In genomic region chr12:14770495-14771313, GRCh38 we compare ENCODE assay signal across 8 cellular contexts. TPM values are rescaled to one million over a fixed set of nuclear protein-coding genes. Genes with fewer than 3 reads are reported as not detected.
A peak's percentile ranks its signal among the peaks of the same experiment; 100 is the strongest.
DNase-seq lines count a peak whose midpoint lies in the region; ATAC-seq and TF ChIP-seq lines count a peak whose summit lies in the region.

No MANE protein-coding gene starts in this region.

- TF ChIP-seq CTCF in fibroblast of the aortic adventitia (IDR thresholded peaks at IDR 0.05; ENCODE audit: insufficient read depth, low read length): no peak

- DNase-seq in DMS53 (lab: John Stamatoyannopoulos, UW): peak; percentile 99
- DNase-seq in RPMI7951 (ENCODE audit: low read depth): peak; percentile 92
- DNase-seq in activated T-helper 2 cell treated with anti-CD3 and anti-CD28 coated beads, Interferon-gamma antibody, Interleukin-2, Interleukin-4, amounts not matched to agents 10 μg/mL and 5 μg/mL and 100 μg/mL, durations not matched to agents 14 hours and 24 hours and 36 hours (ENCODE audit: low spot score): peak; percentile 93
- peak; percentile 96 for DNase-seq in fibroblast of the aortic adventitia (ENCODE audit: low read depth)
- peak; percentile 95 for DNase-seq in natural killer cell treated with Interleukin-12 subunit alpha and Interleukin-12 subunit beta and Interleukin-15 and Interleukin-18, amount 100 ng/mL, for 72 hours (ENCODE audit: low spot score)
- peak; percentile 87 for DNase-seq in stimulated activated naive CD4-positive, alpha-beta T cell treated with Interleukin-2 at 50 U/mL for 16 hours (lab: John Stamatoyannopoulos, UW)

- peaks cover 12% of the 10 kb centered on the region for H3K9me3 Mint-ChIP-seq in activated T-helper 2 cell treated with anti-CD3 and anti-CD28 coated beads, Interferon-gamma antibody, Interleukin-2, Interleukin-4, amounts not matched to agents 10 μg/mL and 5 μg/mL and 100 μg/mL, durations not matched to agents 14 hours and 24 hours and 36 hours
- H3K9me3 Mint-ChIP-seq in natural killer cell treated with Interleukin-12 subunit alpha and Interleukin-12 subunit beta and Interleukin-15 and Interleukin-18, amount 100 ng/mL, for 72 hours: peaks cover 4% of the 10 kb centered on the region

- peaks cover 42% of the 10 kb centered on the region for H3K36me3 Mint-ChIP-seq in activated T-helper 2 cell treated with anti-CD3 and anti-CD28 coated beads, Interferon-gamma antibody, Interleukin-2, Interleukin-4, amounts not matched to agents 10 μg/mL and 5 μg/mL and 100 μg/mL, durations not matched to agents 14 hours and 24 hours and 36 hours (ENCODE audit: low read depth)
- peaks cover 9% of the 10 kb centered on the region for H3K36me3 Mint-ChIP-seq in natural killer cell treated with Interleukin-12 subunit alpha and Interleukin-12 subunit beta and Interleukin-15 and Interleukin-18, amount 100 ng/mL, for 72 hours

- H3K4me1 Mint-ChIP-seq in activated T-helper 2 cell treated with anti-CD3 and anti-CD28 coated beads, Interferon-gamma antibody, Interleukin-2, Interleukin-4, amounts not matched to agents 10 μg/mL and 5 μg/mL and 100 μg/mL, durations not matched to agents 14 hours and 24 hours and 36 hours (ENCODE audit: low read depth): peaks cover 53% of the 10 kb centered on the region
- peaks cover 69 to 72% of the 10 kb centered on the region in 2 donors for H3K4me1 Mint-ChIP-seq in natural killer cell treated with Interleukin-12 subunit alpha and Interleukin-12 subunit beta and Interleukin-15 and Interleukin-18, amount 100 ng/mL, for 72 hours (ENCODE audit: low read depth in 2 of 2)

- peak overlapping the region; percentile 99 for H3K4me3 ChIP-seq in fibroblast of the aortic adventitia (ENCODE audit: low read depth, low read length)

- ATAC-seq in GM21786 (IDR thresholded peaks at IDR 0.05; ENCODE audit: unreplicated experiment): peak; percentile 23
- ATAC-seq in natural killer cell treated with Interleukin-12 subunit alpha and Interleukin-12 subunit beta and Interleukin-15 and Interleukin-18, amount 100 ng/mL, for 72 hours: peak; percentile 68 to 79

- peak overlapping the region; percentile 93 for H3K27ac ChIP-seq in KOPT-K1 (ENCODE audit: low read depth, low read length, poor library complexity, severe bottlenecking)

- peak overlapping the region; percentile 95 for H3K4me3 Mint-ChIP-seq in activated T-helper 2 cell treated with anti-CD3 and anti-CD28 coated beads, Interferon-gamma antibody, Interleukin-2, Interleukin-4, amounts not matched to agents 10 μg/mL and 5 μg/mL and 100 μg/mL, durations not matched to agents 14 hours and 24 hours and 36 hours (ENCODE audit: low read depth)
- H3K4me3 Mint-ChIP-seq in natural killer cell treated with Interleukin-12 subunit alpha and Interleukin-12 subunit beta and Interleukin-15 and Interleukin-18, amount 100 ng/mL, for 72 hours: peak overlapping the region; percentile 93

- H3K36me3 ChIP-seq in KOPT-K1 (ENCODE audit: insufficient read depth, low read length): peaks cover 20% of the 10 kb centered on the region

- intact Hi-C loops in activated T-helper 2 cell treated with anti-CD3 and anti-CD28 coated beads, Interferon-gamma antibody, Interleukin-2, Interleukin-4, amounts not matched to agents 10 μg/mL and 5 μg/mL and 100 μg/mL, durations not matched to agents 14 hours and 24 hours and 36 hours (cut with micrococcal nuclease): loop anchor here (1.0 to 5.0 kb wide), 8 partner anchors 178 to 1668 kb away; partner anchors contain the start of genes ARHGDIB, GSG1 and STRAP

- H3K27ac Mint-ChIP-seq in activated T-helper 2 cell treated with anti-CD3 and anti-CD28 coated beads, Interferon-gamma antibody, Interleukin-2, Interleukin-4, amounts not matched to agents 10 μg/mL and 5 μg/mL and 100 μg/mL, durations not matched to agents 14 hours and 24 hours and 36 hours: peak overlapping the region; percentile 98
- H3K27ac Mint-ChIP-seq in natural killer cell treated with Interleukin-12 subunit alpha and Interleukin-12 subunit beta and Interleukin-15 and Interleukin-18, amount 100 ng/mL, for 72 hours: peak overlapping the region; percentile 98 to 100

- H3K9me3 ChIP-seq in KOPT-K1 (ENCODE audit: insufficient read depth, low read length, poor library complexity, severe bottlenecking): peaks cover under 1% of the 10 kb centered on the region

- H3K27me3 Mint-ChIP-seq in activated T-helper 2 cell treated with anti-CD3 and anti-CD28 coated beads, Interferon-gamma antibody, Interleukin-2, Interleukin-4, amounts not matched to agents 10 μg/mL and 5 μg/mL and 100 μg/mL, durations not matched to agents 14 hours and 24 hours and 36 hours (ENCODE audit: low read depth): no peaks in the 10 kb centered on the region
- no peaks in the 10 kb centered on the region for H3K27me3 Mint-ChIP-seq in natural killer cell treated with Interleukin-12 subunit alpha and Interleukin-12 subunit beta and Interleukin-15 and Interleukin-18, amount 100 ng/mL, for 72 hours

RNA-seq across cellular contexts. Expression of gene WBP11, which starts 32.6 kb away (rescaled TPM):
- 23.9 and 31.6 TPM in 2 replicates for total RNA-seq in RPMI7951 (2014; rRNA removed; shearing (Covaris generic))
- total RNA-seq in activated T-helper 2 cell treated with anti-CD3 and anti-CD28 coated beads, Interferon-gamma antibody, Interleukin-2, Interleukin-4, amounts not matched to agents 10 μg/mL and 5 μg/mL and 100 μg/mL, durations not matched to agents 14 hours and 24 hours and 36 hours: 128 and 134 TPM in 2 replicates
- 6.3 and 15.9 TPM in 2 replicates for total RNA-seq in fibroblast of the aortic adventitia (ENCODE audit: low replicate concordance)
- 10 to 100 TPM; 74.0 to 96.2 TPM for total RNA-seq in natural killer cell treated with Interleukin-12 subunit alpha and Interleukin-12 subunit beta and Interleukin-15 and Interleukin-18, amount 100 ng/mL, for 72 hours

RNA-seq across cellular contexts. Expression of gene C12orf60, which starts 32.8 kb away (rescaled TPM):
- total RNA-seq in RPMI7951 (2014; rRNA removed; shearing (Covaris generic)): 1.8 and 3.3 TPM in 2 replicates
- total RNA-seq in activated T-helper 2 cell treated with anti-CD3 and anti-CD28 coated beads, Interferon-gamma antibody, Interleukin-2, Interleukin-4, amounts not matched to agents 10 μg/mL and 5 μg/mL and 100 μg/mL, durations not matched to agents 14 hours and 24 hours and 36 hours: 2.2 and 2.8 TPM in 2 replicates
- total RNA-seq in fibroblast of the aortic adventitia (ENCODE audit: low replicate concordance): 0.65 and 0.99 TPM in 2 replicates
- 1 to 10 TPM; 1.4 to 2.3 TPM for total RNA-seq in natural killer cell treated with Interleukin-12 subunit alpha and Interleukin-12 subunit beta and Interleukin-15 and Interleukin-18, amount 100 ng/mL, for 72 hours

RNA-seq across cellular contexts. Expression of gene SMCO3, which starts 43.3 kb away (rescaled TPM):
- not detected in 2 replicates for total RNA-seq in RPMI7951 (2014; rRNA removed; shearing (Covaris generic))
- not detected in 2 replicates for total RNA-seq in activated T-helper 2 cell treated with anti-CD3 and anti-CD28 coated beads, Interferon-gamma antibody, Interleukin-2, Interleukin-4, amounts not matched to agents 10 μg/mL and 5 μg/mL and 100 μg/mL, durations not matched to agents 14 hours and 24 hours and 36 hours
- 0.09 TPM in 1 of 2 replicates, not detected in the other for total RNA-seq in fibroblast of the aortic adventitia (ENCODE audit: low replicate concordance)
- total RNA-seq in natural killer cell treated with Interleukin-12 subunit alpha and Interleukin-12 subunit beta and Interleukin-15 and Interleukin-18, amount 100 ng/mL, for 72 hours: not detected

Comparison
In these comparisons a context has a peak if more than half of its experiments do, and no peak if none do; other contexts are left out.
1. Peak in every context shown above with its lines: DNase-seq, ATAC-seq, H3K4me3 ChIP-seq and H3K27ac ChIP-seq.